Comparison of ENCODE assay signal across 9 cellular contexts in genomic region chr3:149352556-149352955, GRCh38. TPM values are rescaled to one million over a fixed set of nuclear protein-coding genes. Genes with fewer than 3 reads are reported as not detected.
DNase-seq lines count a peak whose midpoint lies in the region; ATAC-seq and TF ChIP-seq lines count a peak whose summit lies in the region.
"Had no signal": no experiment of that assay in that cellular context is flagged by ENCODE, and none has a peak within 500 bp of the region (broad histone marks: within the 10 kb centered on the region; RNA-seq: fewer than 3 reads in every experiment).

No MANE protein-coding gene starts in this region.

- H3K27ac ChIP-seq in HL-60 (replicated peaks) (no peak overlapping the region), OCI-LY7 (ENCODE audit: low read depth, low read length, poor library complexity, severe bottlenecking) (no peak overlapping the region), ascending aorta (no peak overlapping the region)
- H3K27ac ChIP-seq: BLaER1 treated with 17β-estradiol and CSF1 and Interleukin-3, amounts not matched to agents 10 nM and 100 nM had no signal

- DNase-seq in NCI-H1436 (lab: John Stamatoyannopoulos, UW) (peak; percentile 54), NCI-H1436 treated with DMSO at 0.1 percent for 48 hours (lab: John Stamatoyannopoulos, UW) (no peak), HL-60 (ENCODE audit: low read depth in 1 of 2, low spot score in 1 of 2) (peak; percentile 26 to 45), OCI-LY7 (ENCODE audit: low spot score) (peak; percentile 51), ascending aorta (ENCODE audit: low spot score in 2 of 2) (no peak), iPS DF 19.7 (ENCODE audit: low read depth, low spot score) (peak; percentile 70)
- peak; percentile 27 for DNase-seq in stimulated activated CD4-positive, alpha-beta T cell treated with anti-CD3 and anti-CD28 coated beads, Interleukin-1b, Interleukin-23, amount 100 ng/mL, for 48 hours

- H3K27me3 ChIP-seq in HL-60 (ENCODE audit: insufficient read depth, poor library complexity, severe bottlenecking) (no peaks in the 10 kb centered on the region), ascending aorta (no peaks in the 10 kb centered on the region)
- H3K27me3 ChIP-seq: BLaER1 treated with 17β-estradiol and CSF1 and Interleukin-3, amounts not matched to agents 10 nM and 100 nM had no signal

- no peaks in the 10 kb centered on the region for H3K36me3 ChIP-seq in OCI-LY7 (ENCODE audit: insufficient read depth, low read length)
- H3K36me3 ChIP-seq in ascending aorta: no peaks in the 10 kb centered on the region
- H3K36me3 ChIP-seq: BLaER1 treated with 17β-estradiol and CSF1 and Interleukin-3, amounts not matched to agents 10 nM and 100 nM had no signal

- H3K9me2 ChIP-seq in OCI-LY7 (ENCODE audit: insufficient read depth, low read length): no peaks in the 10 kb centered on the region

- CTCF ChIA-PET in OCI-LY7 (lab: Charles Lee; ENCODE audit: unreplicated experiment): no interaction called here

- BruUV-seq in OCI-LY7 (replicated peaks; lab: Mats Ljungman, UMichigan): no TSS peak

- H3K4me1 ChIP-seq in OCI-LY7 (ENCODE audit: insufficient read depth, low read length, poor library complexity, severe bottlenecking) (no peaks in the 10 kb centered on the region), ascending aorta (peaks cover 0 to 3% of the 10 kb centered on the region in 2 donors)
- H3K4me1 ChIP-seq: BLaER1 treated with 17β-estradiol and CSF1 and Interleukin-3, amounts not matched to agents 10 nM and 100 nM had no signal

- no peak overlapping the region for H2AFZ ChIP-seq in OCI-LY7 (ENCODE audit: low read length)

- peak; percentile 82 for ATAC-seq in GM21447 (IDR thresholded peaks at IDR 0.05; ENCODE audit: unreplicated experiment)

- intact Hi-C loops in OCI-LY7 (cut with micrococcal nuclease; ENCODE audit: unreplicated experiment): loop anchor here (1.0 kb wide), 1 partner anchor 128 kb away; no protein-coding TSS in a partner anchor
- intact Hi-C loops in ascending aorta (cut with DNase I): loop anchor here (2.0 to 5.0 kb wide), 2 partner anchors 40 to 128 kb away; no protein-coding TSS in a partner anchor

- H3K4me2 ChIP-seq in OCI-LY7 (ENCODE audit: low read length): no peak overlapping the region
- H3K4me2 ChIP-seq: BLaER1 treated with 17β-estradiol and CSF1 and Interleukin-3, amounts not matched to agents 10 nM and 100 nM had no signal

- H3K4me3 ChIP-seq in HL-60 (replicated peaks; ENCODE audit: insufficient read depth, low read length) (no peak overlapping the region), OCI-LY7 (ENCODE audit: low read depth, low read length, poor library complexity, severe bottlenecking) (no peak overlapping the region), ascending aorta (no peak overlapping the region)
- H3K4me3 ChIP-seq: BLaER1 treated with 17β-estradiol and CSF1 and Interleukin-3, amounts not matched to agents 10 nM and 100 nM had no signal

- POLR2A ChIA-PET in OCI-LY7 (lab: Charles Lee): no interaction called here

- TF ChIP-seq CTCF in HL-60 (IDR thresholded peaks at IDR 0.05; ENCODE audit: insufficient read depth, low read length) (peak; percentile 58), OCI-LY7 (conservative IDR thresholded peaks at IDR 0.05; ENCODE audit: low read length) (peak; percentile 85), ascending aorta (IDR thresholded peaks at IDR 0.05) (peak; percentile 63 to 76 (median 66))

- no peaks in the 10 kb centered on the region for H4K20me1 ChIP-seq in OCI-LY7 (ENCODE audit: insufficient read depth, low read length)
- H4K20me1 ChIP-seq: BLaER1 treated with 17β-estradiol and CSF1 and Interleukin-3, amounts not matched to agents 10 nM and 100 nM had no signal

- no peaks in the 10 kb centered on the region for H3K79me2 ChIP-seq in OCI-LY7 (ENCODE audit: insufficient read depth, low read depth, low read length)

- H3K9me3 ChIP-seq in OCI-LY7 (ENCODE audit: low read length) (no peaks in the 10 kb centered on the region), ascending aorta (no peaks in the 10 kb centered on the region)

RNA-seq across cellular contexts. Expression of gene TM4SF18, which starts 19.1 kb away (rescaled TPM):
- total RNA-seq in OCI-LY7 (2014; rRNA removed; shearing (Covaris generic)): not detected in 2 replicates
- total RNA-seq in OCI-LY7 (2022) (not detected in 2 replicates), ascending aorta (6.2 TPM)

RNA-seq across cellular contexts. Expression of gene TM4SF1, which starts 24.9 kb away (rescaled TPM):
- total RNA-seq in OCI-LY7 (2014; rRNA removed; shearing (Covaris generic)): not detected in 2 replicates
- total RNA-seq in OCI-LY7 (2022) (not detected in 2 replicates), ascending aorta (487 TPM)

Comparison
In these comparisons a context has a peak if more than half of its experiments do, and no peak if none do; other contexts are left out.
1. DNase-seq: peak in NCI-H1436 (single experiment), HL-60 (2 of 2), OCI-LY7 (single experiment), iPS DF 19.7 (single experiment) and stimulated activated CD4-positive, alpha-beta T cell treated with anti-CD3 and anti-CD28 coated beads, Interleukin-1b, Interleukin-23, amount 100 ng/mL, for 48 hours (single experiment); none in NCI-H1436 treated with DMSO at 0.1 percent for 48 hours (single experiment) and ascending aorta (0 of 2).
2. RNA of gene TM4SF1, which starts 24.9 kb away (total RNA-seq): 487 TPM in ascending aorta (single experiment); not detected in OCI-LY7; every median in the first group is over 100 times any median in the second.
3. Peak in every context shown above with its lines, with median percentiles within 50 percentile points of each other: CTCF ChIP-seq.